Comparison of ENCODE assay signal across 17 cellular contexts in genomic region chrX:46204721-46205422, GRCh38.
DNase-seq lines count a peak whose midpoint lies in the region; ATAC-seq and TF ChIP-seq lines count a peak whose summit lies in the region.
"Had no signal": no experiment of that assay in that cellular context is flagged by ENCODE, and none has a peak within 500 bp of the region (broad histone marks: within the 10 kb centered on the region; RNA-seq: fewer than 3 reads in every experiment).

No MANE protein-coding gene starts in this region.

- ATAC-seq in HG02885 (IDR thresholded peaks at IDR 0.05; ENCODE audit: poor library complexity, unreplicated experiment): peak; percentile 38
- ATAC-seq in activated T-helper 17 cell treated with anti-CD3 and anti-CD28 coated beads, Interleukin-2, amount 50 U/mL, for 72 hours (replicated peaks): peak; percentile 73
- ATAC-seq: activated CD4-positive, CD25-positive, alpha-beta regulatory T cell treated with anti-CD3 and anti-CD28 coated beads, Interleukin-2, amount 50 U/mL, for 24 hours; Panc1 had no signal

- H3K27me3 Mint-ChIP-seq in activated T-helper 17 cell treated with anti-CD3 and anti-CD28 coated beads, Interleukin-2, amount 50 U/mL, for 72 hours: no peaks in the 10 kb centered on the region
- H3K27me3 Mint-ChIP-seq: central memory CD8-positive, alpha-beta T cell had no signal

- H3K36me3 ChIP-seq in right atrium auricular region: no peaks in the 10 kb centered on the region

- peak; percentile 1 for DNase-seq in EL
- peak; percentile 5 for DNase-seq in kidney glomerular epithelial cell (lab: John Stamatoyannopoulos, UW)
- no peak for DNase-seq in SIG-M5 (lab: John Stamatoyannopoulos, UW)
- no peak for DNase-seq in right atrium auricular region (ENCODE audit: low spot score)
- DNase-seq in stimulated activated CD4-positive, alpha-beta T cell treated with anti-CD3 and anti-CD28 coated beads, Interleukin-15, amount 100 ng/mL, for 24 hours: no peak
- DNase-seq: activated effector memory CD4-positive, alpha-beta T cell treated with anti-CD3 and anti-CD28 coated beads, Interleukin-2, amount 50 U/mL, for 16 hours; AML-193; H7; IMR-90; NCI-H187 treated with DMSO at 0.1 percent for 48 hours; NCI-H2227 treated with DMSO at 0.1 percent for 48 hours; NCI-H82 had no signal

- H3K27ac ChIP-seq in right atrium auricular region: no peak overlapping the region

- no peaks in the 10 kb centered on the region for H3K27me3 ChIP-seq in right atrium auricular region

- H3K4me3 Mint-ChIP-seq in activated T-helper 17 cell treated with anti-CD3 and anti-CD28 coated beads, Interleukin-2, amount 50 U/mL, for 72 hours: no peak overlapping the region
- H3K4me3 Mint-ChIP-seq: central memory CD8-positive, alpha-beta T cell had no signal

- no peaks in the 10 kb centered on the region for H3K4me1 ChIP-seq in right atrium auricular region

- H3K9me3 ChIP-seq in right atrium auricular region: no peaks in the 10 kb centered on the region

- H3K4me1 Mint-ChIP-seq in activated T-helper 17 cell treated with anti-CD3 and anti-CD28 coated beads, Interleukin-2, amount 50 U/mL, for 72 hours: peaks cover 10% of the 10 kb centered on the region

- H3K27ac Mint-ChIP-seq in activated T-helper 17 cell treated with anti-CD3 and anti-CD28 coated beads, Interleukin-2, amount 50 U/mL, for 72 hours: no peak overlapping the region

- H3K9me3 Mint-ChIP-seq in activated T-helper 17 cell treated with anti-CD3 and anti-CD28 coated beads, Interleukin-2, amount 50 U/mL, for 72 hours: no peaks in the 10 kb centered on the region
- H3K9me3 Mint-ChIP-seq: central memory CD8-positive, alpha-beta T cell had no signal

- TF ChIP-seq CTCF in right atrium auricular region (IDR thresholded peaks at IDR 0.05): no peak

- no peak overlapping the region for H3K4me3 ChIP-seq in right atrium auricular region

- H3K36me3 Mint-ChIP-seq in activated T-helper 17 cell treated with anti-CD3 and anti-CD28 coated beads, Interleukin-2, amount 50 U/mL, for 72 hours (ENCODE audit: low read depth): no peaks in the 10 kb centered on the region

Comparison
In these comparisons a context has a peak if more than half of its experiments do, and no peak if none do; other contexts are left out.
1. DNase-seq: peak in EL (single experiment) and kidney glomerular epithelial cell (single experiment); none in SIG-M5 (single experiment), right atrium auricular region (single experiment) and stimulated activated CD4-positive, alpha-beta T cell treated with anti-CD3 and anti-CD28 coated beads, Interleukin-15, amount 100 ng/mL, for 24 hours (single experiment).